ENCODE assay signal across 33 cellular contexts in the genomic region with DNA sequence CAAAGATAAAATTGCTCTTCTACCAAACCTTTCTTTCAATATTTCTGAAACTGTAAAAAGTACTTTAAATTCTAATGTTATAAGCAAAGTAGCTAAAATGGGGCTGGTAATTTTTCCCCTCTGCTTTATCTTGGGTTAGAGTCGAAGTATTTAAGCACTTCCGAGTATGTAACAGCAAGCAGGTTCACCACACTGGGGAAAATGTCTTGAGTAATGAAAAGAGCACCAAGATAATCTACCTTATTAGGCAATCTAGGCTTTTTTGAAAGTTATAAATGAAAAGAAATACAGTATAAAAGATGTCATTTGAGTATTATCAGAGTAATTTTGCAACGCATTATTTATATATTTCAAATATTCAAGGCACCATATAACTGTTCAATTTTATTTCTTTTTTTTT. TPM values are rescaled to one million over a fixed set of nuclear protein-coding genes. Genes with fewer than 3 reads are reported as not detected.
"Had no signal": no experiment of that assay in that cellular context is flagged by ENCODE, and none has a peak within 500 bp of the region (broad histone marks: within the 10 kb centered on the region; RNA-seq: fewer than 3 reads in every experiment).

No MANE protein-coding gene starts in this region.

- H3K4me3 Mint-ChIP-seq: activated B cell treated with CpG ODN at 0.5 μM for 24 hours; activated CD4-positive, alpha-beta memory T cell treated with anti-CD3 and anti-CD28 coated beads for 36 hours; activated CD8-positive, alpha-beta memory T cell treated with anti-CD3 and anti-CD28 coated beads, Interleukin-2, amount 10 ng/mL, durations not matched to agents 7 days and 5 days; activated naive CD8-positive, alpha-beta T cell treated with anti-CD3 and anti-CD28 coated beads for 36 hours had no signal

- ATAC-seq: activated CD8-positive, alpha-beta memory T cell treated with anti-CD3 and anti-CD28 coated beads, Interleukin-2, amount 10 ng/mL, durations not matched to agents 7 days and 5 days; Panc1; Right ventricle myocardium inferior had no signal

- H3K9me3 ChIP-seq: ascending aorta, MG63 had no signal

- H3K27me3 Mint-ChIP-seq: activated B cell treated with CpG ODN at 0.5 μM for 24 hours; activated CD4-positive, alpha-beta memory T cell treated with anti-CD3 and anti-CD28 coated beads for 36 hours; activated CD8-positive, alpha-beta memory T cell treated with anti-CD3 and anti-CD28 coated beads, Interleukin-2, amount 10 ng/mL, durations not matched to agents 7 days and 5 days; activated naive CD8-positive, alpha-beta T cell treated with anti-CD3 and anti-CD28 coated beads for 36 hours had no signal

- H3K36me3 Mint-ChIP-seq: activated CD4-positive, alpha-beta memory T cell treated with anti-CD3 and anti-CD28 coated beads for 36 hours; activated CD8-positive, alpha-beta memory T cell treated with anti-CD3 and anti-CD28 coated beads, Interleukin-2, amount 10 ng/mL, durations not matched to agents 7 days and 5 days; activated naive CD8-positive, alpha-beta T cell treated with anti-CD3 and anti-CD28 coated beads for 36 hours had no signal

- H3K4me1 Mint-ChIP-seq: activated B cell treated with CpG ODN at 0.5 μM for 24 hours; activated CD8-positive, alpha-beta memory T cell treated with anti-CD3 and anti-CD28 coated beads, Interleukin-2, amount 10 ng/mL, durations not matched to agents 7 days and 5 days; activated naive CD8-positive, alpha-beta T cell treated with anti-CD3 and anti-CD28 coated beads for 36 hours had no signal

- H3K27ac ChIP-seq: ascending aorta, VCaP had no signal

- H3K4me1 ChIP-seq: ascending aorta had no signal

- H3K27ac Mint-ChIP-seq: activated B cell treated with CpG ODN at 0.5 μM for 24 hours; activated CD4-positive, alpha-beta memory T cell treated with anti-CD3 and anti-CD28 coated beads for 36 hours; activated CD8-positive, alpha-beta memory T cell treated with anti-CD3 and anti-CD28 coated beads, Interleukin-2, amount 10 ng/mL, durations not matched to agents 7 days and 5 days; activated naive CD8-positive, alpha-beta T cell treated with anti-CD3 and anti-CD28 coated beads for 36 hours had no signal

- DNase-seq: activated B cell treated with CpG ODN at 0.5 μM for 24 hours; activated CD4-positive, alpha-beta memory T cell treated with anti-CD3 and anti-CD28 coated beads for 36 hours; activated CD4-positive, alpha-beta T cell treated with anti-CD3 and anti-CD28 coated beads for 4 hours; activated CD4-positive, alpha-beta T cell treated with anti-CD3 and anti-CD28 coated beads, Interleukin-2, amount 50 U/mL, for 1 hour; activated CD4-positive, CD25-positive, alpha-beta regulatory T cell treated with anti-CD3 and anti-CD28 coated beads, Interleukin-2, amount 50 U/mL, for 72 hours; activated CD8-positive, alpha-beta memory T cell treated with anti-CD3 and anti-CD28 coated beads for 24 hours; activated CD8-positive, alpha-beta memory T cell treated with anti-CD3 and anti-CD28 coated beads, Interleukin-2, amount 10 ng/mL, durations not matched to agents 7 days and 5 days; activated CD8-positive, alpha-beta memory T cell treated with anti-CD3 and anti-CD28 coated beads, Interleukin-2, amount 50 U/mL, for 48 hours; activated effector memory CD4-positive, alpha-beta T cell treated with Interleukin-2 at 50 U/mL for 16 hours; activated naive CD4-positive, alpha-beta T cell; activated naive CD4-positive, alpha-beta T cell treated with anti-CD3 and anti-CD28 coated beads, Interleukin-2, amount 50 U/mL, for 16 hours; activated naive CD8-positive, alpha-beta T cell treated with anti-CD3 and anti-CD28 coated beads for 36 hours; activated T-cell treated with anti-CD3 and anti-CD28 coated beads, Interleukin-2, amount 50 U/mL, for 48 hours; amygdala; MG63; NCI-H1048; NCI-H1105 treated with DMSO at 0.1 percent for 48 hours; NCI-H1436; NCI-H1694; NCI-H1930; NCI-H345; NCI-H524 treated with DMSO at 0.1 percent for 48 hours; SW 1271; T-helper 1 cell; T-helper 2 cell; T-helper 9 cell had no signal

- H3K27me3 ChIP-seq: ascending aorta, MG63 had no signal

- H3K36me3 ChIP-seq: ascending aorta, MG63 had no signal

- H3K4me3 ChIP-seq: ascending aorta, MG63 had no signal

- H3K9me3 Mint-ChIP-seq: activated B cell treated with CpG ODN at 0.5 μM for 24 hours; activated CD4-positive, alpha-beta memory T cell treated with anti-CD3 and anti-CD28 coated beads for 36 hours; activated naive CD8-positive, alpha-beta T cell treated with anti-CD3 and anti-CD28 coated beads for 36 hours had no signal

RNA-seq across cellular contexts. Expression of a gene that starts 0.7 kb away (rescaled TPM):
- total RNA-seq: activated B cell treated with CpG ODN at 0.5 μM for 24 hours; activated CD4-positive, alpha-beta memory T cell treated with anti-CD3 and anti-CD28 coated beads for 36 hours; activated CD8-positive, alpha-beta memory T cell treated with anti-CD3 and anti-CD28 coated beads, Interleukin-2, amount 10 ng/mL, durations not matched to agents 7 days and 5 days; activated naive CD8-positive, alpha-beta T cell treated with anti-CD3 and anti-CD28 coated beads for 36 hours; ascending aorta; cardiac septum; NCI-H460; Right ventricle myocardium inferior; RPMI7951 had no signal

RNA-seq across cellular contexts. Expression of a gene that starts 51.1 kb away (rescaled TPM):
- total RNA-seq: activated B cell treated with CpG ODN at 0.5 μM for 24 hours had no signal
